Comparison of ENCODE assay signal across 10 cellular contexts in genomic region chr7:150481207-150481920, GRCh38. TPM values are rescaled to one million over a fixed set of nuclear protein-coding genes. Genes with fewer than 3 reads are reported as not detected.
DNase-seq lines count a peak whose midpoint lies in the region; ATAC-seq and TF ChIP-seq lines count a peak whose summit lies in the region.
"Had no signal": no experiment of that assay in that cellular context is flagged by ENCODE, and none has a peak within 500 bp of the region (broad histone marks: within the 10 kb centered on the region; RNA-seq: fewer than 3 reads in every experiment).

No MANE protein-coding gene starts in this region.

- peak overlapping the region; percentile 73 for H3K4me3 Mint-ChIP-seq in central memory CD8-positive, alpha-beta T cell
- H3K4me3 Mint-ChIP-seq in neural crest cell = no peak overlapping the region

- H4K20me1 ChIP-seq in BLaER1 = no peaks in the 10 kb centered on the region

- H3K27ac ChIP-seq in BLaER1 = 0 out of 2 replicates have a peak overlapping the region, but pooled peaks have one; percentile 1

- peaks cover 19% of the 10 kb centered on the region for H3K36me3 Mint-ChIP-seq in central memory CD8-positive, alpha-beta T cell (ENCODE audit: insufficient read depth)
- H3K36me3 Mint-ChIP-seq in neural crest cell (ENCODE audit: low read depth) = no peaks in the 10 kb centered on the region

- H3K4me3 ChIP-seq in BLaER1 = no peak overlapping the region

- H3K27me3 ChIP-seq in BLaER1 = no peaks in the 10 kb centered on the region

- no peak for TF ChIP-seq CTCF in neural crest cell (conservative IDR thresholded peaks at IDR 0.05)

- peaks cover 45% of the 10 kb centered on the region for H3K4me1 ChIP-seq in BLaER1

- peak; percentile 84 for ATAC-seq in central memory CD8-positive, alpha-beta T cell (replicated peaks; ENCODE audit: extremely low read depth, poor library complexity, severe bottlenecking)
- ATAC-seq in GM21737 (IDR thresholded peaks at IDR 0.05; ENCODE audit: unreplicated experiment) = no peak
- ATAC-seq in GM21447 (IDR thresholded peaks at IDR 0.05; ENCODE audit: unreplicated experiment) = no peak

- no peak overlapping the region for H3K9ac ChIP-seq in BLaER1

- no peaks in the 10 kb centered on the region for H3K27me3 Mint-ChIP-seq in central memory CD8-positive, alpha-beta T cell
- peaks cover 18% of the 10 kb centered on the region for H3K27me3 Mint-ChIP-seq in neural crest cell (ENCODE audit: low read depth)

- DNase-seq in activated CD4-positive, alpha-beta T cell treated with anti-CD3 and anti-CD28 coated beads for 48 hours = peak; percentile 45
- DNase-seq in central memory CD8-positive, alpha-beta T cell (ENCODE audit: low spot score in 2 of 2) = peak; percentile 26 to 64
- no peak for DNase-seq in neural crest cell (ENCODE audit: low read depth, low spot score)
- DNase-seq in NAMALWA (ENCODE audit: low spot score) = no peak
- DNase-seq in T1000 (lab: John Stamatoyannopoulos, UW) = no peak
- DNase-seq: NCI-H187 had no signal

- peak overlapping the region; percentile 97 for H3K27ac Mint-ChIP-seq in central memory CD8-positive, alpha-beta T cell (ENCODE audit: low read depth)
- peak overlapping the region; percentile 64 for H3K27ac Mint-ChIP-seq in neural crest cell (ENCODE audit: unreplicated experiment)

- no peaks in the 10 kb centered on the region for H3K9me3 ChIP-seq in BLaER1

- H3K9me3 Mint-ChIP-seq in central memory CD8-positive, alpha-beta T cell = no peaks in the 10 kb centered on the region
- peaks cover 2% of the 10 kb centered on the region for H3K9me3 Mint-ChIP-seq in neural crest cell

- no peaks in the 10 kb centered on the region for H3K36me3 ChIP-seq in BLaER1

- peak overlapping the region; percentile 40 for H3K4me2 ChIP-seq in BLaER1

- peaks cover 89% of the 10 kb centered on the region for H3K4me1 Mint-ChIP-seq in central memory CD8-positive, alpha-beta T cell
- peaks cover 4% of the 10 kb centered on the region for H3K4me1 Mint-ChIP-seq in neural crest cell

RNA-seq across cellular contexts. Expression of gene GIMAP8, which starts 30.9 kb away (rescaled TPM):
- not detected in 2 replicates for total RNA-seq in neural crest cell

RNA-seq across cellular contexts. Expression of gene GIMAP7, which starts 33.3 kb away (rescaled TPM):
- not detected in 2 replicates for total RNA-seq in neural crest cell
- total RNA-seq: RPMI7951 had no signal

Comparison
In these comparisons a context has a peak if more than half of its experiments do, and no peak if none do; other contexts are left out.
1. DNase-seq: peak in activated CD4-positive, alpha-beta T cell treated with anti-CD3 and anti-CD28 coated beads for 48 hours (single experiment) and central memory CD8-positive, alpha-beta T cell (2 of 2); none in neural crest cell (single experiment), NAMALWA (single experiment) and T1000 (single experiment).